Comparison of ENCODE assay signal across 8 cellular contexts in the genomic region with DNA sequence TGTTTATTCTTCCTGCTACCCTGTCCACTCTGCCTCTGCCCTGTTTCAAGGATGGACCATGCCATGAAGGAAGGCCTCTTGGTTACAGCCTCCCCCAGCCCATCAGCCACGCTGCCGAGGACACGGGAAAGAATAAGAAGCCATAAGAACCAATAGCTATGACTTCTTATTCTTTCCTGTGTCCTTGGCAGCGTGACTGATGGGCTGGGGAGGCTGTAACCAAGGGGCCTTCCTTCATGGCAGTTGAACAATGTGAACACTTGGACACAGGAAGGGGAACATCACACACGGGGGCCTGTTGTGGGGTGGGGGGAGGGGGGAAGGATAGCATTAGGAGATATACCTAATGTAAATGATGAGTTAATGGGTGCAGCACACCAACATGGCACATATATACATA.
A peak's percentile ranks its signal among the peaks of the same experiment; 100 is the strongest.
DNase-seq lines count a peak whose midpoint lies in the region; ATAC-seq and TF ChIP-seq lines count a peak whose summit lies in the region.
"Not testable (repeated sequence)": the region's sequence is repeated elsewhere in the genome, so short reads cannot be mapped to it uniquely, and the experiment has no call there.

No MANE protein-coding gene starts in this region.

- not testable (repeated sequence) for H3K36me3 Mint-ChIP-seq in CD4-positive, alpha-beta T cell (ENCODE audit: low read depth); activated CD4-positive, alpha-beta T cell treated with anti-CD3 and anti-CD28 coated beads, Interleukin-2, amount 10 ng/mL, durations not matched to agents 7 days and 5 days (ENCODE audit: low read depth); activated naive CD8-positive, alpha-beta T cell treated with anti-CD3 and anti-CD28 coated beads for 36 hours
- peaks cover 24% of the 10 kb centered on the region for H3K36me3 Mint-ChIP-seq in mesothelial cell of epicardium

- intact Hi-C loops in CD4-positive, alpha-beta T cell (cut with DNase I, micrococcal nuclease); tibial artery (cut with DNase I; ENCODE audit: low total_unique reads): not testable (repeated sequence)
- intact Hi-C loops in dorsolateral prefrontal cortex (cut with DNase I): loop anchor here in 1 of 2 donors (5.0 kb wide), 1 partner anchor 49 kb away; no protein-coding TSS in a partner anchor

- H3K4me3 Mint-ChIP-seq in CD4-positive, alpha-beta T cell: peak overlapping the region; percentile 56
- not testable (repeated sequence) for H3K4me3 Mint-ChIP-seq in activated CD4-positive, alpha-beta T cell treated with anti-CD3 and anti-CD28 coated beads, Interleukin-2, amount 10 ng/mL, durations not matched to agents 7 days and 5 days; mesothelial cell of epicardium
- peak overlapping the region; percentile 53 for H3K4me3 Mint-ChIP-seq in activated naive CD8-positive, alpha-beta T cell treated with anti-CD3 and anti-CD28 coated beads for 36 hours

- CTCF ChIA-PET in CD4-positive, alpha-beta T cell (lab: Charles Lee); activated CD4-positive, alpha-beta T cell treated with anti-CD3 and anti-CD28 coated beads, Interleukin-2, amount 10 ng/mL, durations not matched to agents 7 days and 5 days (lab: Charles Lee): not testable (repeated sequence)

- peak overlapping the region; percentile 38 for H3K27ac ChIP-seq in CD4-positive, alpha-beta T cell (ENCODE audit: low read depth, low read length)
- H3K27ac ChIP-seq in RWPE2 (ENCODE audit: poor library complexity, severe bottlenecking) (peak overlapping the region; percentile 67), dorsolateral prefrontal cortex (peak overlapping the region in 48 of 59 donors; percentile 2 to 77 (median 52)), tibial artery (peak overlapping the region; percentile 68 to 72)

- peaks cover 67% of the 10 kb centered on the region for H3K4me1 Mint-ChIP-seq in CD4-positive, alpha-beta T cell (ENCODE audit: low read depth)
- H3K4me1 Mint-ChIP-seq in activated CD4-positive, alpha-beta T cell treated with anti-CD3 and anti-CD28 coated beads, Interleukin-2, amount 10 ng/mL, durations not matched to agents 7 days and 5 days: peaks cover 54% of the 10 kb centered on the region
- H3K4me1 Mint-ChIP-seq in activated naive CD8-positive, alpha-beta T cell treated with anti-CD3 and anti-CD28 coated beads for 36 hours: peaks cover 44% of the 10 kb centered on the region
- H3K4me1 Mint-ChIP-seq in mesothelial cell of epicardium: peaks cover 38% of the 10 kb centered on the region

- not testable (repeated sequence) for DNase-seq in CD4-positive, alpha-beta T cell; RWPE2 (ENCODE audit: low spot score); activated CD4-positive, alpha-beta T cell treated with anti-CD3 and anti-CD28 coated beads, Interleukin-2, amount 10 ng/mL, durations not matched to agents 7 days and 5 days; activated naive CD8-positive, alpha-beta T cell treated with anti-CD3 and anti-CD28 coated beads for 36 hours; dorsolateral prefrontal cortex; mesothelial cell of epicardium (ENCODE audit: low spot score in 2 of 2, unreplicated experiment in 2 of 2); tibial artery

- H3K27me3 ChIP-seq in CD4-positive, alpha-beta T cell (ENCODE audit: control insufficient read depth, insufficient read depth, low read length); RWPE2 (ENCODE audit: insufficient read depth, poor library complexity, severe bottlenecking); dorsolateral prefrontal cortex; neuron (ENCODE audit: insufficient read depth, low read length); tibial artery: not testable (repeated sequence)

- H3K27me3 Mint-ChIP-seq in CD4-positive, alpha-beta T cell; activated CD4-positive, alpha-beta T cell treated with anti-CD3 and anti-CD28 coated beads, Interleukin-2, amount 10 ng/mL, durations not matched to agents 7 days and 5 days; activated naive CD8-positive, alpha-beta T cell treated with anti-CD3 and anti-CD28 coated beads for 36 hours; mesothelial cell of epicardium (ENCODE audit: low read depth): not testable (repeated sequence)

- ATAC-seq in CD4-positive, alpha-beta T cell (ENCODE audit: poor library complexity); RWPE2 (ENCODE audit: low read depth): not testable (repeated sequence)

- not testable (repeated sequence) for TF ChIP-seq CTCF in CD4-positive, alpha-beta T cell (IDR thresholded peaks at IDR 0.05); RWPE2 (IDR thresholded peaks at IDR 0.05; ENCODE audit: poor library complexity, severe bottlenecking); dorsolateral prefrontal cortex (IDR thresholded peaks at IDR 0.05 in 54 of 56, conservative IDR thresholded peaks at IDR 0.05 in 2 of 56; ENCODE audit: low read depth in 1 of 56, partially characterized antibody in 56 of 56); mesothelial cell of epicardium (IDR thresholded peaks at IDR 0.05; ENCODE audit: unreplicated experiment); tibial artery (IDR thresholded peaks at IDR 0.05)

- H3K9me3 Mint-ChIP-seq in CD4-positive, alpha-beta T cell; activated naive CD8-positive, alpha-beta T cell treated with anti-CD3 and anti-CD28 coated beads for 36 hours; mesothelial cell of epicardium: not testable (repeated sequence)
- H3K9me3 Mint-ChIP-seq in activated CD4-positive, alpha-beta T cell treated with anti-CD3 and anti-CD28 coated beads, Interleukin-2, amount 10 ng/mL, durations not matched to agents 7 days and 5 days: peaks cover 11% of the 10 kb centered on the region

- H3K9me3 ChIP-seq in CD4-positive, alpha-beta T cell (ENCODE audit: control insufficient read depth, low read length); RWPE2 (ENCODE audit: severe bottlenecking); neuron (ENCODE audit: low read length); tibial artery: not testable (repeated sequence)

- POLR2A ChIA-PET in CD4-positive, alpha-beta T cell (lab: Charles Lee): interaction anchor here (0.8 to 1.3 kb wide), 2 partner anchors 13 to 16 kb away, joined by 5 read pairs; no protein-coding TSS in a partner anchor
- POLR2A ChIA-PET in activated CD4-positive, alpha-beta T cell treated with anti-CD3 and anti-CD28 coated beads, Interleukin-2, amount 10 ng/mL, durations not matched to agents 7 days and 5 days (lab: Charles Lee): not testable (repeated sequence)

- not testable (repeated sequence) for H3K4me3 ChIP-seq in RWPE2 (ENCODE audit: severe bottlenecking); dorsolateral prefrontal cortex; tibial artery
- peak overlapping the region; percentile 2 for H3K4me3 ChIP-seq in neuron (ENCODE audit: low read length)

- H2AFZ ChIP-seq in neuron (ENCODE audit: low read depth, low read length): peak overlapping the region; percentile 22

- peak overlapping the region; percentile 83 for H3K27ac Mint-ChIP-seq in CD4-positive, alpha-beta T cell
- H3K27ac Mint-ChIP-seq in activated CD4-positive, alpha-beta T cell treated with anti-CD3 and anti-CD28 coated beads, Interleukin-2, amount 10 ng/mL, durations not matched to agents 7 days and 5 days: peak overlapping the region; percentile 77
- peak overlapping the region; percentile 71 for H3K27ac Mint-ChIP-seq in activated naive CD8-positive, alpha-beta T cell treated with anti-CD3 and anti-CD28 coated beads for 36 hours
- H3K27ac Mint-ChIP-seq in mesothelial cell of epicardium: peak overlapping the region; percentile 61

- H3K36me3 ChIP-seq in RWPE2 (ENCODE audit: low read depth) (peaks cover 30% of the 10 kb centered on the region), neuron (ENCODE audit: insufficient read depth, low read length) (peaks cover 19% of the 10 kb centered on the region), tibial artery (peaks cover 7 to 24% (median 11%) of the 10 kb centered on the region in 3 donors)

- H3K4me1 ChIP-seq in RWPE2 (ENCODE audit: insufficient read depth, poor library complexity, severe bottlenecking): peaks cover 22% of the 10 kb centered on the region
- H3K4me1 ChIP-seq in neuron (ENCODE audit: insufficient read depth, low read length): peaks cover 22% of the 10 kb centered on the region
- peaks cover 0 to 69% (median 34%) of the 10 kb centered on the region in 4 donors for H3K4me1 ChIP-seq in tibial artery
